24 cellular contexts compared by ENCODE assay signal in genomic region chr11:69213964-69214363, GRCh38. TPM values are rescaled to one million over a fixed set of nuclear protein-coding genes. Genes with fewer than 3 reads are reported as not detected.
DNase-seq lines count a peak whose midpoint lies in the region; ATAC-seq, FAIRE-seq and TF ChIP-seq lines count a peak whose summit lies in the region.
"Had no signal": no experiment of that assay in that cellular context is flagged by ENCODE, and none has a peak within 500 bp of the region (broad histone marks: within the 10 kb centered on the region; RNA-seq: fewer than 3 reads in every experiment).

No MANE protein-coding gene starts in this region.

- peak overlapping the region; percentile 37 for H3K4me2 ChIP-seq in OCI-LY3 (ENCODE audit: low read length)
- H3K4me2 ChIP-seq: PC-9 had no signal

- no peaks in the 10 kb centered on the region for H3K27me3 ChIP-seq in OCI-LY3 (ENCODE audit: low read depth, low read length)
- H3K27me3 ChIP-seq: BE2C had no signal

- ATAC-seq in activated T-cell treated with anti-CD3 and anti-CD28 coated beads, Interleukin-2, amount 50 U/mL, for 4 hours: no peak
- ATAC-seq in HG02798 (IDR thresholded peaks at IDR 0.05; ENCODE audit: poor library complexity, unreplicated experiment): no peak
- no peak for ATAC-seq in GM18868 (IDR thresholded peaks at IDR 0.05; ENCODE audit: unreplicated experiment)

- peak overlapping the region; percentile 4; the same call in 1 of the 2 replicates for H3K4me3 ChIP-seq in OCI-LY3 (ENCODE audit: low read length)
- H3K4me3 ChIP-seq: GM12878, GM23248, HAP-1, PC-9 had no signal

- H3K4me1 Mint-ChIP-seq in activated T-cell treated with anti-CD3 and anti-CD28 coated beads, Interleukin-2, amount 50 U/mL, for 4 hours (ENCODE audit: low read depth): peaks cover 16% of the 10 kb centered on the region

- no peaks in the 10 kb centered on the region for H3K36me3 Mint-ChIP-seq in activated T-cell treated with anti-CD3 and anti-CD28 coated beads, Interleukin-2, amount 50 U/mL, for 4 hours (ENCODE audit: insufficient read depth)
- H3K36me3 Mint-ChIP-seq: CD4-positive, CD25-positive, alpha-beta regulatory T cell; IgD-negative memory B cell had no signal

- peak; percentile 8 for DNase-seq in activated T-cell treated with anti-CD3 and anti-CD28 coated beads, Interleukin-2, amount 50 U/mL, for 1 hour
- DNase-seq in activated T-cell treated with anti-CD3 and anti-CD28 coated beads, Interleukin-2, amount 50 U/mL, for 4 hours: no peak
- peak; percentile 16 for DNase-seq in ecto neural progenitor cell (ENCODE audit: low spot score)
- peak; percentile 23 for DNase-seq in posterior vena cava (ENCODE audit: low spot score)
- no peak for DNase-seq in D721Med (ENCODE audit: insufficient read length, low spot score)
- DNase-seq: BE2C, COR-L47, GF-D8, GM23248, Karpas-422, NCI-H1417 treated with DMSO at 0.1 percent for 48 hours, NCI-H1930 had no signal

- H3K27ac ChIP-seq in OCI-LY3 (ENCODE audit: low read length): peak overlapping the region; percentile 23; the same call in 1 of the 2 replicates
- H3K27ac ChIP-seq: GM23248, PC-9, RWPE1 had no signal

- H3K9me3 ChIP-seq in OCI-LY3 (ENCODE audit: insufficient read depth, low read length): no peaks in the 10 kb centered on the region
- H3K9me3 ChIP-seq: BE2C, HAP-1 had no signal

- no peak overlapping the region for H3K4me3 Mint-ChIP-seq in activated T-cell treated with anti-CD3 and anti-CD28 coated beads, Interleukin-2, amount 50 U/mL, for 4 hours
- H3K4me3 Mint-ChIP-seq: CD4-positive, CD25-positive, alpha-beta regulatory T cell had no signal

- no peak for FAIRE-seq in D721Med (lab: Jason Lieb, UNC)
- FAIRE-seq: A204.1, GM12878, GM19239 had no signal

- TF ChIP-seq CTCF in OCI-LY3 (IDR thresholded peaks at IDR 0.05; ENCODE audit: low read depth, low read length) (no peak), D721Med (IDR thresholded peaks at IDR 0.05; ENCODE audit: insufficient read depth, missing control alignments) (no peak)

- H3K4me1 ChIP-seq in OCI-LY3 (ENCODE audit: low read length): peaks cover 48% of the 10 kb centered on the region
- H3K4me1 ChIP-seq: HAP-1 had no signal

- peaks cover 9% of the 10 kb centered on the region for H3K36me3 ChIP-seq in OCI-LY3 (replicated peaks; ENCODE audit: low read depth, low read length)
- H3K36me3 ChIP-seq: BE2C, HAP-1 had no signal

- no peaks in the 10 kb centered on the region for H3K79me2 ChIP-seq in OCI-LY3 (ENCODE audit: low read length)

- peaks cover 9% of the 10 kb centered on the region for H3K27me3 Mint-ChIP-seq in activated T-cell treated with anti-CD3 and anti-CD28 coated beads, Interleukin-2, amount 50 U/mL, for 4 hours (ENCODE audit: low read depth)

- no peak overlapping the region for H3K9ac ChIP-seq in OCI-LY3 (ENCODE audit: low read length)
- H3K9ac ChIP-seq: GM23248 had no signal

- H3K9me3 Mint-ChIP-seq in activated T-cell treated with anti-CD3 and anti-CD28 coated beads, Interleukin-2, amount 50 U/mL, for 4 hours: peaks cover 6% of the 10 kb centered on the region
- H3K9me3 Mint-ChIP-seq: IgD-negative memory B cell had no signal

- intact Hi-C loops in posterior vena cava (cut with DNase I): no loop called here

- H4K20me1 ChIP-seq in OCI-LY3 (ENCODE audit: insufficient read depth, low read length): no peaks in the 10 kb centered on the region

- H2AFZ ChIP-seq in OCI-LY3 (ENCODE audit: low read depth, low read length): no peak overlapping the region
- H2AFZ ChIP-seq: GM23248, PC-9 had no signal

RNA-seq across cellular contexts. Expression of gene SMIM38, which starts 58.2 kb away (rescaled TPM):
- total RNA-seq in activated T-cell treated with anti-CD3 and anti-CD28 coated beads, Interleukin-2, amount 50 U/mL, for 4 hours: under 1 TPM; 0.10 to 0.18 (median 0.16) TPM
- total RNA-seq in posterior vena cava: 1 to 10 TPM in 1 of 2 donors, under 1 TPM in 1; 0.76 to 1.4 TPM
- total RNA-seq: GM23248, MCF 10A had no signal

Comparison
In these comparisons a context has a peak if more than half of its experiments do, and no peak if none do; other contexts are left out.
1. DNase-seq: peak in activated T-cell treated with anti-CD3 and anti-CD28 coated beads, Interleukin-2, amount 50 U/mL, for 1 hour (single experiment), ecto neural progenitor cell (single experiment) and posterior vena cava (single experiment); none in activated T-cell treated with anti-CD3 and anti-CD28 coated beads, Interleukin-2, amount 50 U/mL, for 4 hours (single experiment) and D721Med (single experiment).